Comparison of ENCODE assay signal across 16 cellular contexts in genomic region chr22:32005453-32005852, GRCh38. TPM values are rescaled to one million over a fixed set of nuclear protein-coding genes. Genes with fewer than 3 reads are reported as not detected.
A peak's percentile ranks its signal among the peaks of the same experiment; 100 is the strongest.
DNase-seq lines count a peak whose midpoint lies in the region; ATAC-seq and TF ChIP-seq lines count a peak whose summit lies in the region.
"Had no signal": no experiment of that assay in that cellular context is flagged by ENCODE, and none has a peak within 500 bp of the region (broad histone marks: within the 10 kb centered on the region; RNA-seq: fewer than 3 reads in every experiment).

No MANE protein-coding gene starts in this region.

- peaks cover 11% of the 10 kb centered on the region for H3K4me1 Mint-ChIP-seq in Calu3 (ENCODE audit: low read depth, unreplicated experiment)
- no peaks in the 10 kb centered on the region for H3K4me1 Mint-ChIP-seq in stimulated activated effector memory CD8-positive, alpha-beta T cell treated with anti-CD3 and anti-CD28 coated beads, Interleukin-12 subunit alpha, Interleukin-12 subunit beta, amount 100 ng/mL, for 72 hours
- no peaks in the 10 kb centered on the region for H3K4me1 Mint-ChIP-seq in CD8-positive, alpha-beta T cell (ENCODE audit: low read depth)
- H3K4me1 Mint-ChIP-seq: B cell, WTC11 had no signal

- POLR2A ChIA-PET in CD8-positive, alpha-beta T cell (lab: Charles Lee): no interaction called here

- no peak overlapping the region for H3K4me3 ChIP-seq in cardiac fibroblast (replicated peaks in 1 of 2; ENCODE audit: low read depth in 2 of 2, low read length in 2 of 2)
- H3K4me3 ChIP-seq in CD8-positive, alpha-beta T cell (ENCODE audit: low read depth, low read length): no peak overlapping the region
- H3K4me3 ChIP-seq: GM12878 had no signal

- no peak overlapping the region for H3K27ac ChIP-seq in CD8-positive, alpha-beta T cell (ENCODE audit: low read depth, low read length)

- H3K27me3 Mint-ChIP-seq in Calu3 (ENCODE audit: unreplicated experiment): no peaks in the 10 kb centered on the region
- peaks cover 10% of the 10 kb centered on the region for H3K27me3 Mint-ChIP-seq in CD8-positive, alpha-beta T cell (ENCODE audit: low read depth)

- no peak overlapping the region for H3K27ac Mint-ChIP-seq in Calu3 (ENCODE audit: unreplicated experiment)
- no peak overlapping the region for H3K27ac Mint-ChIP-seq in stimulated activated effector memory CD8-positive, alpha-beta T cell treated with anti-CD3 and anti-CD28 coated beads, Interleukin-12 subunit alpha, Interleukin-12 subunit beta, amount 100 ng/mL, for 72 hours
- H3K27ac Mint-ChIP-seq in CD8-positive, alpha-beta T cell: no peak overlapping the region
- H3K27ac Mint-ChIP-seq: B cell, WTC11 had no signal

- peaks cover 5% of the 10 kb centered on the region for H3K9me3 Mint-ChIP-seq in Calu3 (ENCODE audit: low read depth, unreplicated experiment)
- peaks cover 3% of the 10 kb centered on the region for H3K9me3 Mint-ChIP-seq in stimulated activated effector memory CD8-positive, alpha-beta T cell treated with anti-CD3 and anti-CD28 coated beads, Interleukin-12 subunit alpha, Interleukin-12 subunit beta, amount 100 ng/mL, for 72 hours
- peaks cover 3% of the 10 kb centered on the region for H3K9me3 Mint-ChIP-seq in CD8-positive, alpha-beta T cell

- no peak overlapping the region for H3K4me3 Mint-ChIP-seq in Calu3 (ENCODE audit: low read depth, unreplicated experiment)
- H3K4me3 Mint-ChIP-seq in stimulated activated effector memory CD8-positive, alpha-beta T cell treated with anti-CD3 and anti-CD28 coated beads, Interleukin-12 subunit alpha, Interleukin-12 subunit beta, amount 100 ng/mL, for 72 hours: no peak overlapping the region
- H3K4me3 Mint-ChIP-seq in CD8-positive, alpha-beta T cell: no peak overlapping the region
- H3K4me3 Mint-ChIP-seq: B cell, WTC11 had no signal

- H3K27me3 ChIP-seq in CD8-positive, alpha-beta T cell (ENCODE audit: insufficient read depth, low read length): no peaks in the 10 kb centered on the region

- CTCF ChIA-PET in Calu3 (lab: Charles Lee): no interaction called here
- CTCF ChIA-PET in CD8-positive, alpha-beta T cell (lab: Charles Lee): no interaction called here

- no peaks in the 10 kb centered on the region for H3K4me1 ChIP-seq in CD8-positive, alpha-beta T cell (ENCODE audit: insufficient read depth, low read length)

- intact Hi-C loops in Calu3 (cut with micrococcal nuclease; ENCODE audit: unreplicated experiment): no loop called here
- intact Hi-C loops in left colon (cut with DNase I, micrococcal nuclease): no loop called here
- intact Hi-C loops in CD8-positive, alpha-beta T cell (cut with DNase I, micrococcal nuclease): no loop called here

- H3K36me3 Mint-ChIP-seq in Calu3 (ENCODE audit: insufficient read depth, unreplicated experiment): no peaks in the 10 kb centered on the region
- H3K36me3 Mint-ChIP-seq in stimulated activated effector memory CD8-positive, alpha-beta T cell treated with anti-CD3 and anti-CD28 coated beads, Interleukin-12 subunit alpha, Interleukin-12 subunit beta, amount 100 ng/mL, for 72 hours: no peaks in the 10 kb centered on the region
- H3K36me3 Mint-ChIP-seq in CD8-positive, alpha-beta T cell: no peaks in the 10 kb centered on the region
- H3K36me3 Mint-ChIP-seq: WTC11 had no signal

- no peaks in the 10 kb centered on the region for H3K9me3 ChIP-seq in CD8-positive, alpha-beta T cell (ENCODE audit: low read length)

- DNase-seq in Calu3 (peak; percentile 41), LoVo (ENCODE audit: low spot score) (peak; percentile 61), cardiac fibroblast (ENCODE audit: low read depth in 2 of 2) (peak; percentile 26 to 32), left colon (no peak), NCI-H1436 treated with DMSO at 0.1 percent for 48 hours (lab: John Stamatoyannopoulos, UW) (no peak)
- no peak for DNase-seq in stimulated activated CD4-positive, alpha-beta T cell treated with anti-CD3 and anti-CD28 coated beads, Interleukin-4, amount 100 ng/mL, for 24 hours
- no peak for DNase-seq in stimulated activated effector memory CD8-positive, alpha-beta T cell treated with anti-CD3 and anti-CD28 coated beads, Interleukin-12 subunit alpha, Interleukin-12 subunit beta, amount 100 ng/mL, for 72 hours (ENCODE audit: low spot score in 2 of 2)
- DNase-seq in CD8-positive, alpha-beta T cell: no peak
- DNase-seq: activated gamma-delta T cell; DMS53; stimulated activated CD4-positive, alpha-beta T cell treated with anti-CD3 and anti-CD28 coated beads, Interleukin-12 subunit alpha, Interleukin-12 subunit beta, amount 100 ng/mL, for 4 hours had no signal

- peak; percentile 63 for ATAC-seq in left colon
- no peak for ATAC-seq in stimulated activated effector memory CD8-positive, alpha-beta T cell treated with anti-CD3 and anti-CD28 coated beads, Interleukin-12 subunit alpha, Interleukin-12 subunit beta, amount 100 ng/mL, for 72 hours
- ATAC-seq in CD8-positive, alpha-beta T cell: no peak
- ATAC-seq: GM12878, WTC11 had no signal

- no peaks in the 10 kb centered on the region for H3K36me3 ChIP-seq in CD8-positive, alpha-beta T cell (ENCODE audit: insufficient read depth, low read length)

- TF ChIP-seq CTCF in Calu3 (IDR thresholded peaks at IDR 0.05; ENCODE audit: unreplicated experiment) (no peak), cardiac fibroblast (IDR thresholded peaks at IDR 0.05; ENCODE audit: low read depth, low read length) (no peak)
- TF ChIP-seq CTCF in CD8-positive, alpha-beta T cell (IDR thresholded peaks at IDR 0.05): no peak

- BruUV-seq in Calu3 (replicated peaks; lab: Mats Ljungman, UMichigan): no TSS peak

RNA-seq across cellular contexts. Expression of gene SLC5A1, which starts 37.6 kb away (rescaled TPM):
- total RNA-seq in Calu3 (2022) (7.5 and 8.6 TPM in 2 replicates), left colon (10 to 100 TPM; 48.3 to 53.6 TPM)
- not detected for total RNA-seq in CD8-positive, alpha-beta T cell
- total RNA-seq: activated CD8-positive, alpha-beta memory T cell treated with anti-CD3 and anti-CD28 coated beads for 36 hours; B cell; GM12878; myocyte; WTC11 had no signal

Comparison
In these comparisons a context has a peak if more than half of its experiments do, and no peak if none do; other contexts are left out.
1. DNase-seq: peak in Calu3 (single experiment), LoVo (single experiment) and cardiac fibroblast (2 of 2); none in left colon (0 of 2), stimulated activated CD4-positive, alpha-beta T cell treated with anti-CD3 and anti-CD28 coated beads, Interleukin-4, amount 100 ng/mL, for 24 hours (single experiment), NCI-H1436 treated with DMSO at 0.1 percent for 48 hours (single experiment), stimulated activated effector memory CD8-positive, alpha-beta T cell treated with anti-CD3 and anti-CD28 coated beads, Interleukin-12 subunit alpha, Interleukin-12 subunit beta, amount 100 ng/mL, for 72 hours (0 of 2) and CD8-positive, alpha-beta T cell (0 of 7).